Comparison of ENCODE assay signal across 8 cellular contexts in the genomic region with DNA sequence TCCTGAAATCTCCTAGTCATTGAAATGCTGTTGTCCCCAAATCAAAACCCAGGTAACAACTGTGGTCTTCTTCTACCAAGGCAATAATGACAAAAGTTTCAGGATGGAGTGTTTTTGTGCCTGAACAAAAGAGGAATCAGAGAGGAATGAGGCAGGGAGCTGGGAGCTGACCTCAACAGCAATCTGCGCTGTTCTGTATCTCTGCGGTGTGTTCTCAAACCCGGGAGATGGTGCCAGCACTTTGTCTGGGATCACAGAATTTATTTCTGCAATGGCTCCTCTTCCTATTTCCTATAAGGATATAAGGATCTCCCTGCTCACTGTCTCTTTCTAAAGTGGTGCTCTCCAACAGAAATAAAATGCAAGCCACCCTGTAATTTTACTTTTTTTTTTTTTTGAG. TPM values are rescaled to one million over a fixed set of nuclear protein-coding genes. Genes with fewer than 3 reads are reported as not detected.
DNase-seq lines count a peak whose midpoint lies in the region; ATAC-seq and TF ChIP-seq lines count a peak whose summit lies in the region.
"Had no signal": no experiment of that assay in that cellular context is flagged by ENCODE, and none has a peak within 500 bp of the region (broad histone marks: within the 10 kb centered on the region; RNA-seq: fewer than 3 reads in every experiment).

No MANE protein-coding gene starts in this region.

- H3K36me3 ChIP-seq in IMR-90 (ENCODE audit: control insufficient read depth, insufficient read depth, low read length) (0 out of 2 replicates have a peak, but pooled peaks cover 2% of the 10 kb centered on the region), mesendoderm (ENCODE audit: control insufficient read depth, insufficient read depth, low read length) (no peaks in the 10 kb centered on the region), tibial nerve (no peaks in the 10 kb centered on the region)

- no peak for TF ChIP-seq RAD21 in IMR-90 (IDR thresholded peaks at IDR 0.05; ENCODE audit: low read length)

- H3K9me3 ChIP-seq in IMR-90 (ENCODE audit: control insufficient read depth, insufficient read depth, low read length) (no peaks in the 10 kb centered on the region), tibial nerve (no peaks in the 10 kb centered on the region)

- in situ Hi-C loops in IMR-90 (cut with MboI; ENCODE audit: low sequenced_read_pairs), result no loop called here
- in situ Hi-C loops in GM13977 (cut with MboI; ENCODE audit: low pct_unique_long_range_greater_than_20kb, low sequenced_read_pairs, unreplicated experiment), result no loop called here

- peak overlapping the region; percentile 89 for H2AFZ ChIP-seq in IMR-90 (replicated peaks; ENCODE audit: low read length, poor library complexity)

- TF ChIP-seq CTCF in IMR-90 (conservative IDR thresholded peaks at IDR 0.05; ENCODE audit: low read depth, low read length), result no peak
- no peak for TF ChIP-seq CTCF in choroid plexus epithelial cell (conservative IDR thresholded peaks at IDR 0.05; ENCODE audit: low read depth, low read length)
- no peak for TF ChIP-seq CTCF in tibial nerve (IDR thresholded peaks at IDR 0.05)
- TF ChIP-seq CTCF in GM13977 (IDR thresholded peaks at IDR 0.05; ENCODE audit: extremely low read depth, insufficient read depth, missing control alignments), result no peak

- H4K8ac ChIP-seq in IMR-90 (ENCODE audit: low read depth in 2 of 2, low read length in 2 of 2) (peak overlapping the region; percentile 65 to 68), mesendoderm (ENCODE audit: low read depth, low read length) (no peak overlapping the region)

- peak overlapping the region; percentile 81; the same call in 1 of the 2 replicates for H4K91ac ChIP-seq in IMR-90 (ENCODE audit: insufficient read depth, low read depth, low read length)

- CTCF ChIA-PET in IMR-90 (lab: Yijun Ruan, JAX), result interaction anchor here (0.6 kb wide), 1 partner anchor 165 kb away, joined by 3 read pairs; a partner anchor contains a TSS

- H3K4me2 ChIP-seq in IMR-90 (ENCODE audit: low read depth, low read length) (peak overlapping the region; percentile 92), mesendoderm (ENCODE audit: low read length) (peak overlapping the region; percentile 88)

- BruUV-seq in IMR-90 (replicated peaks; lab: Mats Ljungman, UMichigan), result no TSS peak

- H2BK15ac ChIP-seq in IMR-90 (ENCODE audit: low read depth, low read length), result peak overlapping the region; percentile 61; the same call in 2 of the 3 replicates
- H2BK15ac ChIP-seq in mesendoderm (replicated peaks; ENCODE audit: low read depth), result no peak overlapping the region

- H3K4me1 ChIP-seq in IMR-90 (ENCODE audit: control insufficient read depth, insufficient read depth, low read length) (peaks cover 10% of the 10 kb centered on the region), mesendoderm (ENCODE audit: control insufficient read depth, low read depth, low read length) (peaks cover 3% of the 10 kb centered on the region), tibial nerve (peaks cover 0 to 29% (median 0%) of the 10 kb centered on the region in 4 donors)

- H3K18ac ChIP-seq in IMR-90 (ENCODE audit: low read depth, low read length) (peak overlapping the region; percentile 87), mesendoderm (ENCODE audit: low read length) (no peak overlapping the region)

- H2BK5ac ChIP-seq in IMR-90 (ENCODE audit: low read depth, low read length, poor library complexity, severe bottlenecking), result peak overlapping the region; percentile 94
- no peak overlapping the region for H2BK5ac ChIP-seq in mesendoderm (ENCODE audit: low read length)

- peak overlapping the region; percentile 75 for H3K9ac ChIP-seq in IMR-90 (ENCODE audit: low read depth, low read length)
- H3K9ac ChIP-seq in mesendoderm (ENCODE audit: low read length), result peak overlapping the region; percentile 57

- H4K20me1 ChIP-seq in IMR-90 (ENCODE audit: insufficient read depth, low read length), result 0 out of 2 replicates have a peak, but pooled peaks cover 3% of the 10 kb centered on the region

- dilution Hi-C loops in IMR-90 (cut with HindIII; ENCODE audit: low sequenced_read_pairs, unreplicated experiment), result no loop called here

- H3K14ac ChIP-seq in IMR-90 (replicated peaks; ENCODE audit: low read depth, low read length), result peak overlapping the region; percentile 94

- peak overlapping the region; percentile 86 for H2BK20ac ChIP-seq in IMR-90 (ENCODE audit: low read depth, low read length)

- H3K79me2 ChIP-seq in mesendoderm (ENCODE audit: control insufficient read depth, insufficient read depth, low read length), result no peaks in the 10 kb centered on the region

- H3K23ac ChIP-seq in IMR-90 (ENCODE audit: low read depth, low read length) (peak overlapping the region; percentile 95), mesendoderm (ENCODE audit: low read length) (no peak overlapping the region)

- peak; percentile 6; the same call in 1 of the 2 replicates for ATAC-seq in IMR-90 (ENCODE audit: low read depth)
- ATAC-seq in GM19351 (IDR thresholded peaks at IDR 0.05; ENCODE audit: unreplicated experiment), result no peak

- no CpG with 5 or more reads among the region's 3 CpGs for WGBS in IMR-90 (ENCODE audit: extremely low coverage in 2 of 2, insufficient read length in 1 of 2), 2 experiments
- no CpG with 5 or more reads among the region's 3 CpGs for WGBS in mesendoderm (ENCODE audit: extremely low coverage, insufficient coverage, low lambda C conversion rate)
- 27 to 31% methylated on average over 3 of the region's 3 CpGs for WGBS in tibial nerve, 2 donors

- no peak for TF ChIP-seq EP300 in tibial nerve (IDR thresholded peaks at IDR 0.05)

- intact Hi-C loops in IMR-90 (cut with micrococcal nuclease), result loop anchor here (10.0 kb wide), 1 partner anchor 134 kb away; no protein-coding TSS in a partner anchor

- H3K9me1 ChIP-seq in IMR-90 (ENCODE audit: insufficient read depth, low read length), result peaks cover 5% of the 10 kb centered on the region; the same call in 1 of the 2 replicates

- H3K27me3 ChIP-seq in IMR-90 (ENCODE audit: control insufficient read depth, insufficient read depth, low read length), result no peaks in the 10 kb centered on the region
- H3K27me3 ChIP-seq in mesendoderm (ENCODE audit: insufficient read depth, low read length, poor library complexity), result peaks cover 2% of the 10 kb centered on the region
- no peaks in the 10 kb centered on the region for H3K27me3 ChIP-seq in tibial nerve

- no peak overlapping the region for H2AK9ac ChIP-seq in IMR-90 (replicated peaks; ENCODE audit: low read depth, low read length, poor library complexity)

- H3K4ac ChIP-seq in IMR-90 (ENCODE audit: low read depth, low read length), result peak overlapping the region; percentile 62
- no peak overlapping the region for H3K4ac ChIP-seq in mesendoderm (ENCODE audit: low read depth, low read length)

- H2AK5ac ChIP-seq in IMR-90 (ENCODE audit: low read depth, low read length) (peak overlapping the region; percentile 56; the same call in 1 of the 2 replicates), mesendoderm (ENCODE audit: low read length) (no peak overlapping the region)

- H3K27ac ChIP-seq in IMR-90 (ENCODE audit: insufficient read depth, low read length), result peak overlapping the region; percentile 95
- H3K27ac ChIP-seq in mesendoderm (ENCODE audit: low read depth, low read length), result no peak overlapping the region
- peak overlapping the region; percentile 29 to 80 (median 58) for H3K27ac ChIP-seq in tibial nerve

- H2BK120ac ChIP-seq in IMR-90 (ENCODE audit: low read depth, low read length), result peak overlapping the region; percentile 75
- H2BK120ac ChIP-seq in mesendoderm (ENCODE audit: low read depth, low read length), result no peak overlapping the region

- H4K5ac ChIP-seq in IMR-90 (ENCODE audit: low read depth, low read length) (peak overlapping the region; percentile 89), mesendoderm (ENCODE audit: low read length) (no peak overlapping the region)

- H3K4me3 ChIP-seq in IMR-90 (ENCODE audit: insufficient read depth, low read depth, low read length) (peak overlapping the region; percentile 47), choroid plexus epithelial cell (ENCODE audit: low read depth, low read length) (peak overlapping the region; percentile 67), mesendoderm (ENCODE audit: low read length) (no peak overlapping the region), tibial nerve (peak overlapping the region in 3 of 4 donors; percentile 33 to 61 (median 37))

- POLR2A ChIA-PET in IMR-90 (lab: Charles Lee; ENCODE audit: unreplicated experiment), result no interaction called here

- peaks cover 15 to 21% of the 10 kb centered on the region in 2 experiments for H3K79me1 ChIP-seq in IMR-90 (ENCODE audit: low read depth in 1 of 2, low read length in 2 of 2)
- no peaks in the 10 kb centered on the region for H3K79me1 ChIP-seq in mesendoderm (ENCODE audit: low read length)

- no peak for DNase-seq in IMR-90
- no peak for DNase-seq in choroid plexus epithelial cell (ENCODE audit: low read depth)
- no peak for DNase-seq in mesendoderm
- no peak for DNase-seq in tibial nerve (ENCODE audit: low spot score in 2 of 2)
- DNase-seq in GM13977 (ENCODE audit: low spot score), result no peak
- no peak for DNase-seq in pons (ENCODE audit: low spot score)
- DNase-seq: activated gamma-delta T cell had no signal

- TF ChIP-seq POLR2A in IMR-90 (IDR thresholded peaks at IDR 0.05; ENCODE audit: low read depth, low read length) (no peak), tibial nerve (IDR thresholded peaks at IDR 0.05) (no peak)

- H3K56ac ChIP-seq in IMR-90 (ENCODE audit: extremely low read depth, insufficient read depth, low read length) (peak overlapping the region; percentile 94), mesendoderm (ENCODE audit: low read length) (peak overlapping the region; percentile 75)

TF ChIP-seq in IMR-90, 13 proteins besides CTCF, POLR2A, EP300 and RAD21 (continues in another document):
- no peak for TF ChIP-seq MAZ (IDR thresholded peaks at IDR 0.05; ENCODE audit: borderline replicate concordance, low read depth, low read length)
- TF ChIP-seq CHD1 (IDR thresholded peaks at IDR 0.05; ENCODE audit: low read depth, low read length), result no peak
- no peak for TF ChIP-seq BHLHE40 (IDR thresholded peaks at IDR 0.05; ENCODE audit: low read depth, low read length)
- no peak for TF ChIP-seq MXI1 (IDR thresholded peaks at IDR 0.05; ENCODE audit: borderline replicate concordance, low read depth, low read length)
- no peak for TF ChIP-seq CEBPB (IDR thresholded peaks at IDR 0.05; ENCODE audit: low read depth, low read length)

RNA-seq across cellular contexts. Expression of a gene that starts 0.4 kb away (rescaled TPM):
- total RNA-seq in IMR-90 (2012; rRNA removed) (30.8 and 33.5 TPM in 2 replicates), tibial nerve (10 to 100 TPM; 19.8 to 32.9 (median 26.4) TPM)
- polyA plus RNA-seq in IMR-90 (2012; rRNA removed), result 43.3 and 47.9 TPM in 2 replicates
- 19.6 and 26.2 TPM in 2 replicates for polyA plus RNA-seq in IMR-90 (2012; cell fraction: cytosol; rRNA removed)
- polyA plus RNA-seq in IMR-90 (2012; cell fraction: nucleus; rRNA removed; ENCODE audit: low replicate concordance), result 11.9 and 45.6 TPM in 2 replicates
- 2.2 TPM for polyA plus RNA-seq in mesendoderm (2013, experiment 1 of 2)
- polyA plus RNA-seq in mesendoderm (2013, experiment 2 of 2), result 2.2 TPM

RNA-seq across cellular contexts. Expression of a gene that starts 13.9 kb away (rescaled TPM):
- total RNA-seq in IMR-90 (2012; rRNA removed), result 33.3 and 34.2 TPM in 2 replicates
- 10.7 and 12.0 TPM in 2 replicates for polyA plus RNA-seq in IMR-90 (2012; rRNA removed)
- polyA plus RNA-seq in IMR-90 (2012; cell fraction: cytosol; rRNA removed), result 2.1 and 2.8 TPM in 2 replicates
- polyA plus RNA-seq in IMR-90 (2012; cell fraction: nucleus; rRNA removed; ENCODE audit: low replicate concordance), result 3.9 and 35.5 TPM in 2 replicates
- polyA plus RNA-seq in mesendoderm (2013, experiment 1 of 2), result 0.63 TPM
- polyA plus RNA-seq in mesendoderm (2013, experiment 2 of 2), result 0.53 TPM
- 10 to 100 TPM; 20.2 to 33.5 (median 30.6) TPM for total RNA-seq in tibial nerve
